In the genomic region with DNA sequence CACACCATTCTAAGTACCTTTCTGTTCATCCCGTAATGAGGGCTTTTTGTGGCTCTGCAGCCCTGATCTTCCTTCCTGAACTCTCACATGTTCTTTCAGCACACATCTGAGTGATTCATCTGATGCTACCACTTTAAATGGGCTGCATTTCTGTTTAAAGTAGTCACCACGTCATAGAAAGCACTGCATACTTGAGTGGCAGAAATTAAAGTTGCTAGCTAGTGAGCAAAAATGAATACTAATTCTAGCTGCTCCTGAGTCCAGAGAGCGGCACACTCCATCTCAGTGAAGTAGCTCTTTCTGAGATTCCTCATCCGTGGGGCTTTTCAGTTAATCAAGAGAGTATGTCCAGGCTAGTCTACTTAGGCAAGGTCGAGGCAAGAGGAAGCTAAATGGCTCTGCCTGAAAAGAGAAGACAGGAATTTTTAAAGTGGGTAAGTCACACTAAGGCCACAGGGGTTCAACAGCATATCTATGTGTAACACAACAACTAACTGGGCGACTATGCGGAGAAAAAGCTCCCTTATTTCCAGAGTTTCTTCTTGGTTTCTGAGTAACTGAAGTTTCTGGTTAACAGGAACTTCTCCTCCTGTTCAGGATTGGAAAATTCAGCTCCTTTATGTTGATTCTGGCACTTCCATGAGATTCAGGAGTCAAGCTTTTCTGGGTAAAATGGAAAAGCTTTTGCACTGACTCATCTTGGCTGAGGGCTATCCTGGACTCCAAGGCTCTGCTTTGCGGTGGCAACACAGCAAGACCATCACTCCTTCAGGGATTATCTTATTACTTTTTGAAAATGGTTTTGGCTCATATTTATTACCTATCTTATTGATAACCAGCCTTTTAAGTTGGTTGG, we compare ENCODE assay signal across 19 cellular contexts.
A peak's percentile ranks its signal among the peaks of the same experiment; 100 is the strongest.
DNase-seq lines count a peak whose midpoint lies in the region; ATAC-seq and TF ChIP-seq lines count a peak whose summit lies in the region.
"Had no signal": no experiment of that assay in that cellular context is flagged by ENCODE, and none has a peak within 500 bp of the region (broad histone marks: within the 10 kb centered on the region; RNA-seq: fewer than 3 reads in every experiment).

No MANE protein-coding gene starts in this region.

- H3K9me3 ChIP-seq in hepatocyte (ENCODE audit: low read depth), result no peaks in the 10 kb centered on the region
- H3K9me3 ChIP-seq in CD4-positive, alpha-beta T cell (ENCODE audit: control insufficient read depth, low read length), result no peaks in the 10 kb centered on the region
- H3K9me3 ChIP-seq: BE2C, prostate gland had no signal

- no peaks in the 10 kb centered on the region for H3K27me3 Mint-ChIP-seq in CD4-positive, alpha-beta T cell
- no peaks in the 10 kb centered on the region for H3K27me3 Mint-ChIP-seq in activated T-helper 2 cell treated with anti-CD3 and anti-CD28 coated beads, Interferon-gamma antibody, Interleukin-2, Interleukin-4, amounts not matched to agents 10 μg/mL and 5 μg/mL and 100 μg/mL, durations not matched to agents 14 hours and 24 hours and 36 hours (ENCODE audit: low read depth)
- H3K27me3 Mint-ChIP-seq: activated CD4-positive, alpha-beta T cell treated with anti-CD3 and anti-CD28 coated beads, Interleukin-2, amount 10 ng/mL, durations not matched to agents 7 days and 5 days had no signal

- no peaks in the 10 kb centered on the region for H3K27me3 ChIP-seq in hepatocyte
- no peaks in the 10 kb centered on the region for H3K27me3 ChIP-seq in CD4-positive, alpha-beta T cell (ENCODE audit: control insufficient read depth, insufficient read depth, low read length)
- H3K27me3 ChIP-seq: BE2C had no signal

- TF ChIP-seq CTCF in astrocyte of the spinal cord (IDR thresholded peaks at IDR 0.05; ENCODE audit: low read depth, low read length) (no peak), hepatocyte (IDR thresholded peaks at IDR 0.05; ENCODE audit: poor library complexity) (no peak)
- TF ChIP-seq CTCF in CD4-positive, alpha-beta T cell (IDR thresholded peaks at IDR 0.05), result no peak

- no peaks in the 10 kb centered on the region for H3K79me2 ChIP-seq in hepatocyte

- no peak overlapping the region for H3K27ac Mint-ChIP-seq in CD4-positive, alpha-beta T cell
- H3K27ac Mint-ChIP-seq in activated T-helper 2 cell treated with anti-CD3 and anti-CD28 coated beads, Interferon-gamma antibody, Interleukin-2, Interleukin-4, amounts not matched to agents 10 μg/mL and 5 μg/mL and 100 μg/mL, durations not matched to agents 14 hours and 24 hours and 36 hours, result no peak overlapping the region
- H3K27ac Mint-ChIP-seq: activated CD4-positive, alpha-beta T cell treated with anti-CD3 and anti-CD28 coated beads, Interleukin-2, amount 10 ng/mL, durations not matched to agents 7 days and 5 days; HFFc6 had no signal

- no peak overlapping the region for H2AFZ ChIP-seq in hepatocyte

- no peaks in the 10 kb centered on the region for H3K36me3 Mint-ChIP-seq in CD4-positive, alpha-beta T cell (ENCODE audit: low read depth)
- no peaks in the 10 kb centered on the region for H3K36me3 Mint-ChIP-seq in activated T-helper 2 cell treated with anti-CD3 and anti-CD28 coated beads, Interferon-gamma antibody, Interleukin-2, Interleukin-4, amounts not matched to agents 10 μg/mL and 5 μg/mL and 100 μg/mL, durations not matched to agents 14 hours and 24 hours and 36 hours (ENCODE audit: low read depth)

- DNase-seq in HS-27A (ENCODE audit: low read depth), result peak; percentile 80
- peak; percentile 90 for DNase-seq in astrocyte of the spinal cord (ENCODE audit: low read depth, low spot score)
- DNase-seq in hepatocyte (ENCODE audit: low spot score), result no peak
- peak; percentile 89 for DNase-seq in stromal cell of bone marrow (ENCODE audit: low read depth)
- no peak for DNase-seq in CD4-positive, alpha-beta T cell
- DNase-seq in activated T-helper 2 cell treated with anti-CD3 and anti-CD28 coated beads, Interferon-gamma antibody, Interleukin-2, Interleukin-4, amounts not matched to agents 10 μg/mL and 5 μg/mL and 100 μg/mL, durations not matched to agents 14 hours and 24 hours and 36 hours (ENCODE audit: low spot score), result no peak
- no peak for DNase-seq in SW 1271 (lab: John Stamatoyannopoulos, UW)
- DNase-seq: activated CD4-positive, alpha-beta T cell treated with anti-CD3 and anti-CD28 coated beads, Interleukin-2, amount 10 ng/mL, durations not matched to agents 7 days and 5 days; activated naive CD4-positive, alpha-beta T cell treated with anti-CD3 and anti-CD28 coated beads, Interleukin-2, amount 50 U/mL, for 16 hours; activated T-cell treated with anti-CD3 and anti-CD28 coated beads for 4 hours; BE2C; HFFc6; left colon; NCI-H1417 treated with DMSO at 0.1 percent for 48 hours; NCI-H345; stimulated activated naive CD4-positive, alpha-beta T cell treated with Interleukin-2 at 50 U/mL for 16 hours had no signal

- H3K9me2 ChIP-seq in hepatocyte (replicated peaks; ENCODE audit: insufficient read depth), result no peaks in the 10 kb centered on the region

- peaks cover 13% of the 10 kb centered on the region for H3K9me3 Mint-ChIP-seq in CD4-positive, alpha-beta T cell
- peaks cover 20% of the 10 kb centered on the region for H3K9me3 Mint-ChIP-seq in activated T-helper 2 cell treated with anti-CD3 and anti-CD28 coated beads, Interferon-gamma antibody, Interleukin-2, Interleukin-4, amounts not matched to agents 10 μg/mL and 5 μg/mL and 100 μg/mL, durations not matched to agents 14 hours and 24 hours and 36 hours
- H3K9me3 Mint-ChIP-seq: HFFc6 had no signal

- H3K4me3 ChIP-seq in astrocyte of the spinal cord (ENCODE audit: low read depth, low read length) (peak overlapping the region; percentile 4), hepatocyte (no peak overlapping the region)
- H3K4me3 ChIP-seq: prostate gland, SK-N-MC had no signal

- POLR2A ChIA-PET in CD4-positive, alpha-beta T cell (lab: Charles Lee), result no interaction called here

- peak overlapping the region; percentile 39 for H3K27ac ChIP-seq in hepatocyte
- no peak overlapping the region for H3K27ac ChIP-seq in CD4-positive, alpha-beta T cell (ENCODE audit: low read depth, low read length)
- H3K27ac ChIP-seq: prostate gland, SK-N-MC had no signal

- no peak for ATAC-seq in CD4-positive, alpha-beta T cell (ENCODE audit: poor library complexity)
- no peak for ATAC-seq in GM19328 (IDR thresholded peaks at IDR 0.05; ENCODE audit: unreplicated experiment)
- ATAC-seq: left colon had no signal

- H4K20me1 ChIP-seq in hepatocyte (ENCODE audit: insufficient read depth, poor library complexity, severe bottlenecking), result no peaks in the 10 kb centered on the region

- in situ Hi-C loops in astrocyte of the spinal cord (cut with HindIII; ENCODE audit: low sequenced_read_pairs), result no loop called here

- intact Hi-C loops in CD4-positive, alpha-beta T cell (cut with DNase I, micrococcal nuclease), result no loop called here
- intact Hi-C loops in activated T-helper 2 cell treated with anti-CD3 and anti-CD28 coated beads, Interferon-gamma antibody, Interleukin-2, Interleukin-4, amounts not matched to agents 10 μg/mL and 5 μg/mL and 100 μg/mL, durations not matched to agents 14 hours and 24 hours and 36 hours (cut with micrococcal nuclease), result no loop called here

- CTCF ChIA-PET in CD4-positive, alpha-beta T cell (lab: Charles Lee), result no interaction called here

- H3K4me1 ChIP-seq in hepatocyte (ENCODE audit: insufficient read depth), result no peaks in the 10 kb centered on the region
- H3K4me1 ChIP-seq: BE2C, prostate gland had no signal

- 70% methylated on average over 8 of the region's 8 CpGs for WGBS in hepatocyte (ENCODE audit: low lambda C conversion rate, missing lambda C conversion rate)

- no peak overlapping the region for H3K4me2 ChIP-seq in hepatocyte

- H3K36me3 ChIP-seq in hepatocyte (replicated peaks; ENCODE audit: insufficient read depth, low read depth), result no peaks in the 10 kb centered on the region
- H3K36me3 ChIP-seq: BE2C, prostate gland had no signal

- no peaks in the 10 kb centered on the region for H3K4me1 Mint-ChIP-seq in CD4-positive, alpha-beta T cell (ENCODE audit: low read depth)
- no peaks in the 10 kb centered on the region for H3K4me1 Mint-ChIP-seq in activated T-helper 2 cell treated with anti-CD3 and anti-CD28 coated beads, Interferon-gamma antibody, Interleukin-2, Interleukin-4, amounts not matched to agents 10 μg/mL and 5 μg/mL and 100 μg/mL, durations not matched to agents 14 hours and 24 hours and 36 hours (ENCODE audit: low read depth)
- H3K4me1 Mint-ChIP-seq: activated CD4-positive, alpha-beta T cell treated with anti-CD3 and anti-CD28 coated beads, Interleukin-2, amount 10 ng/mL, durations not matched to agents 7 days and 5 days had no signal

- no peak overlapping the region for H3K4me3 Mint-ChIP-seq in CD4-positive, alpha-beta T cell
- H3K4me3 Mint-ChIP-seq in activated T-helper 2 cell treated with anti-CD3 and anti-CD28 coated beads, Interferon-gamma antibody, Interleukin-2, Interleukin-4, amounts not matched to agents 10 μg/mL and 5 μg/mL and 100 μg/mL, durations not matched to agents 14 hours and 24 hours and 36 hours (ENCODE audit: low read depth), result no peak overlapping the region
- H3K4me3 Mint-ChIP-seq: activated CD4-positive, alpha-beta T cell treated with anti-CD3 and anti-CD28 coated beads, Interleukin-2, amount 10 ng/mL, durations not matched to agents 7 days and 5 days; HFFc6 had no signal

Comparison
In these comparisons a context has a peak if more than half of its experiments do, and no peak if none do; other contexts are left out.
1. DNase-seq: peak in HS-27A (single experiment), astrocyte of the spinal cord (single experiment) and stromal cell of bone marrow (single experiment); none in hepatocyte (single experiment), CD4-positive, alpha-beta T cell (0 of 10), activated T-helper 2 cell treated with anti-CD3 and anti-CD28 coated beads, Interferon-gamma antibody, Interleukin-2, Interleukin-4, amounts not matched to agents 10 μg/mL and 5 μg/mL and 100 μg/mL, durations not matched to agents 14 hours and 24 hours and 36 hours (single experiment) and SW 1271 (0 of 2).